ENCODE assay signal across 24 cellular contexts in genomic region chr13:73090812-73091187, GRCh38. TPM values are rescaled to one million over a fixed set of nuclear protein-coding genes. Genes with fewer than 3 reads are reported as not detected.
DNase-seq lines count a peak whose midpoint lies in the region; ATAC-seq and TF ChIP-seq lines count a peak whose summit lies in the region.
"Had no signal": no experiment of that assay in that cellular context is flagged by ENCODE, and none has a peak within 500 bp of the region (broad histone marks: within the 10 kb centered on the region; RNA-seq: fewer than 3 reads in every experiment).

No MANE protein-coding gene starts in this region.

- peak overlapping the region; percentile 40 for H3K27ac Mint-ChIP-seq in activated T-cell treated with anti-CD3 and anti-CD28 coated beads, Interleukin-2, amount 50 U/mL, for 24 hours
- peak overlapping the region; percentile 90 for H3K27ac Mint-ChIP-seq in type B pancreatic cell
- H3K27ac Mint-ChIP-seq in T-helper 17 cell = no peak overlapping the region
- H3K27ac Mint-ChIP-seq: activated T-cell treated with anti-CD3 and anti-CD28 coated beads, Interleukin-2, amount 50 U/mL, for 72 hours; B cell had no signal

- TF ChIP-seq CTCF in RWPE2 (IDR thresholded peaks at IDR 0.05; ENCODE audit: poor library complexity, severe bottlenecking) (no peak), type B pancreatic cell (conservative IDR thresholded peaks at IDR 0.05) (no peak)

- H3K27me3 ChIP-seq in RWPE2 (ENCODE audit: insufficient read depth, poor library complexity, severe bottlenecking) = no peaks in the 10 kb centered on the region
- H3K27me3 ChIP-seq: spleen, thyroid gland had no signal

- H3K36me3 Mint-ChIP-seq in activated T-cell treated with anti-CD3 and anti-CD28 coated beads, Interleukin-2, amount 50 U/mL, for 24 hours (ENCODE audit: low read depth) = no peaks in the 10 kb centered on the region
- no peaks in the 10 kb centered on the region for H3K36me3 Mint-ChIP-seq in activated T-cell treated with anti-CD3 and anti-CD28 coated beads, Interleukin-2, amount 50 U/mL, for 4 hours (ENCODE audit: insufficient read depth)
- H3K36me3 Mint-ChIP-seq in type B pancreatic cell (peaks cover 5% of the 10 kb centered on the region), T-helper 17 cell (ENCODE audit: low read depth) (no peaks in the 10 kb centered on the region)
- H3K36me3 Mint-ChIP-seq: activated naive CD4-positive, alpha-beta T cell treated with anti-CD3 and anti-CD28 coated beads, Interleukin-2, amount 50 U/mL, for 72 hours had no signal

- H3K4me1 ChIP-seq in RWPE2 (ENCODE audit: insufficient read depth, poor library complexity, severe bottlenecking) = peaks cover 16% of the 10 kb centered on the region
- H3K4me1 ChIP-seq: lower lobe of right lung, spleen had no signal

- no peak overlapping the region for H3K4me3 ChIP-seq in RWPE2 (ENCODE audit: severe bottlenecking)
- H3K4me3 ChIP-seq: GM23248, lower lobe of right lung, spleen, thyroid gland had no signal

- peaks cover 12% of the 10 kb centered on the region for H3K9me3 ChIP-seq in RWPE2 (ENCODE audit: severe bottlenecking)
- H3K9me3 ChIP-seq in T-helper 17 cell (ENCODE audit: control insufficient read depth, low read length, poor library complexity, severe bottlenecking) = no peaks in the 10 kb centered on the region
- H3K9me3 ChIP-seq: thyroid gland had no signal

- peaks cover 11% of the 10 kb centered on the region for H3K4me1 Mint-ChIP-seq in activated T-cell treated with anti-CD3 and anti-CD28 coated beads, Interleukin-2, amount 50 U/mL, for 24 hours (ENCODE audit: low read depth)
- peaks cover 10% of the 10 kb centered on the region for H3K4me1 Mint-ChIP-seq in activated T-cell treated with anti-CD3 and anti-CD28 coated beads, Interleukin-2, amount 50 U/mL, for 4 hours (ENCODE audit: low read depth)
- H3K4me1 Mint-ChIP-seq in type B pancreatic cell (ENCODE audit: unreplicated experiment) = peaks cover 7% of the 10 kb centered on the region
- peaks cover 8% of the 10 kb centered on the region for H3K4me1 Mint-ChIP-seq in T-helper 17 cell
- H3K4me1 Mint-ChIP-seq: B cell had no signal

- no peaks in the 10 kb centered on the region for H3K27me3 Mint-ChIP-seq in activated T-cell treated with anti-CD3 and anti-CD28 coated beads, Interleukin-2, amount 50 U/mL, for 24 hours
- no peaks in the 10 kb centered on the region for H3K27me3 Mint-ChIP-seq in activated T-cell treated with anti-CD3 and anti-CD28 coated beads, Interleukin-2, amount 50 U/mL, for 4 hours (ENCODE audit: low read depth)
- no peaks in the 10 kb centered on the region for H3K27me3 Mint-ChIP-seq in type B pancreatic cell
- H3K27me3 Mint-ChIP-seq in T-helper 17 cell = no peaks in the 10 kb centered on the region
- H3K27me3 Mint-ChIP-seq: B cell had no signal

- H3K27ac ChIP-seq in RWPE2 (ENCODE audit: poor library complexity, severe bottlenecking) = peak overlapping the region; percentile 94
- H3K27ac ChIP-seq: GM23248, HL-60, lower lobe of right lung, spleen, thyroid gland had no signal

- ATAC-seq in activated T-cell treated with anti-CD3 and anti-CD28 coated beads, Interleukin-2, amount 50 U/mL, for 4 hours = no peak
- ATAC-seq in RWPE2 (ENCODE audit: low read depth) = no peak
- no peak for ATAC-seq in GM19452 (IDR thresholded peaks at IDR 0.05; ENCODE audit: unreplicated experiment)
- ATAC-seq in T-helper 17 cell = no peak
- ATAC-seq: stimulated activated naive CD8-positive, alpha-beta T cell treated with anti-CD3 and anti-CD28 coated beads, Interleukin-15, Interleukin-2, amounts not matched to agents 100 U/mL and 50 U/mL, for 24 hours had no signal

- peaks cover 2% of the 10 kb centered on the region for H3K9me3 Mint-ChIP-seq in activated T-cell treated with anti-CD3 and anti-CD28 coated beads, Interleukin-2, amount 50 U/mL, for 24 hours
- no peaks in the 10 kb centered on the region for H3K9me3 Mint-ChIP-seq in activated T-cell treated with anti-CD3 and anti-CD28 coated beads, Interleukin-2, amount 50 U/mL, for 4 hours
- peaks cover 6% of the 10 kb centered on the region for H3K9me3 Mint-ChIP-seq in type B pancreatic cell

- no peak overlapping the region for H3K4me3 Mint-ChIP-seq in activated T-cell treated with anti-CD3 and anti-CD28 coated beads, Interleukin-2, amount 50 U/mL, for 24 hours
- H3K4me3 Mint-ChIP-seq in activated T-cell treated with anti-CD3 and anti-CD28 coated beads, Interleukin-2, amount 50 U/mL, for 4 hours = no peak overlapping the region
- H3K4me3 Mint-ChIP-seq in type B pancreatic cell (peak overlapping the region; percentile 31), T-helper 17 cell (no peak overlapping the region)
- H3K4me3 Mint-ChIP-seq: activated T-cell treated with anti-CD3 and anti-CD28 coated beads, Interleukin-2, amount 50 U/mL, for 72 hours; B cell had no signal

- no peaks in the 10 kb centered on the region for H3K36me3 ChIP-seq in RWPE2 (ENCODE audit: low read depth)
- H3K36me3 ChIP-seq: lower lobe of right lung, spleen, thyroid gland had no signal

- DNase-seq in activated T-cell treated with anti-CD3 and anti-CD28 coated beads, Interleukin-2, amount 50 U/mL, for 24 hours = no peak
- no peak for DNase-seq in activated T-cell treated with anti-CD3 and anti-CD28 coated beads, Interleukin-2, amount 50 U/mL, for 4 hours
- no peak for DNase-seq in RWPE2 (ENCODE audit: low spot score)
- DNase-seq in glomerular endothelial cell (ENCODE audit: extremely low read depth, low read depth, low spot score) = peak; percentile 10
- DNase-seq in type B pancreatic cell (ENCODE audit: extremely low spot score, unreplicated experiment) = no peak
- no peak for DNase-seq in SHP77 (lab: John Stamatoyannopoulos, UW)
- no peak for DNase-seq in T-helper 17 cell
- DNase-seq: activated CD4-positive, CD25-positive, alpha-beta regulatory T cell treated with anti-CD3 and anti-CD28 coated beads, Interleukin-2, amount 50 U/mL, for 72 hours; cerebellar nuclear complex; effector CD4-positive, alpha-beta T cell; hypothalamus; lower lobe of right lung; NCI-H1694 treated with DMSO at 0.1 percent for 48 hours; Right ventricle myocardium superior; spleen; stimulated activated CD4-positive, alpha-beta T cell treated with anti-CD3 and anti-CD28 coated beads, Interleukin-4, amount 100 ng/mL, for 4 hours had no signal

RNA-seq across cellular contexts. Expression of gene KLF5, which starts 32.0 kb away (rescaled TPM):
- total RNA-seq in activated T-cell treated with anti-CD3 and anti-CD28 coated beads, Interleukin-2, amount 50 U/mL, for 4 hours = 1 to 10 TPM; 2.2 to 4.3 (median 2.4) TPM
- total RNA-seq in glomerular endothelial cell (2.0 and 2.8 TPM in 2 replicates), type B pancreatic cell (ENCODE audit: low replicate concordance) (189 and 632 TPM in 2 replicates), T-helper 17 cell (1 to 10 TPM; 3.1 to 3.7 TPM)

Comparison
In these comparisons a context has a peak if more than half of its experiments do, and no peak if none do; other contexts are left out.
1. RNA of gene KLF5, which starts 32.0 kb away (total RNA-seq): 189 to 632 TPM in type B pancreatic cell; 3.1 to 3.7 TPM in T-helper 17 cell, 2.0 to 2.8 TPM in glomerular endothelial cell and 2.2 to 4.3 TPM in activated T-cell treated with anti-CD3 and anti-CD28 coated beads, Interleukin-2, amount 50 U/mL, for 4 hours; every median in the first group is over 10 times any median in the second.